Comparison of ENCODE assay signal across 21 cellular contexts in genomic region chr11:81888391-81888790, GRCh38.
"Had no signal": no experiment of that assay in that cellular context is flagged by ENCODE, and none has a peak within 500 bp of the region (broad histone marks: within the 10 kb centered on the region; RNA-seq: fewer than 3 reads in every experiment).

No MANE protein-coding gene starts in this region.

- H3K4me1 Mint-ChIP-seq: activated B cell treated with CpG ODN at 0.5 μM for 24 hours; activated T-helper 17 cell treated with anti-CD3 and anti-CD28 coated beads, Interleukin-2, amount 50 U/mL, for 72 hours; immature natural killer cell; memory B cell had no signal

- ATAC-seq: activated T-helper 17 cell treated with anti-CD3 and anti-CD28 coated beads, Interleukin-2, amount 50 U/mL, for 72 hours; body of pancreas; left ventricle myocardium superior had no signal

- H3K4me3 Mint-ChIP-seq: activated B cell treated with CpG ODN at 0.5 μM for 24 hours; activated CD4-positive, alpha-beta memory T cell treated with anti-CD3 and anti-CD28 coated beads, Interleukin-2, amount 10 ng/mL, durations not matched to agents 7 days and 5 days; activated naive CD8-positive, alpha-beta T cell treated with anti-CD3 and anti-CD28 coated beads for 36 hours; activated T-helper 17 cell treated with anti-CD3 and anti-CD28 coated beads, Interleukin-2, amount 50 U/mL, for 72 hours; immature natural killer cell; memory B cell; stimulated activated naive CD8-positive, alpha-beta T cell treated with anti-CD3 and anti-CD28 coated beads, Interleukin-15, Interleukin-2, amounts not matched to agents 100 ng/mL and 50 ng/mL, for 24 hours had no signal

- H3K9me3 Mint-ChIP-seq: activated T-helper 17 cell treated with anti-CD3 and anti-CD28 coated beads, Interleukin-2, amount 50 U/mL, for 72 hours had no signal

- DNase-seq: activated B cell treated with CpG ODN at 0.5 μM for 24 hours; activated CD4-positive, alpha-beta memory T cell treated with anti-CD3 and anti-CD28 coated beads, Interleukin-2, amount 10 ng/mL, durations not matched to agents 7 days and 5 days; activated CD4-positive, alpha-beta T cell treated with anti-CD3 and anti-CD28 coated beads for 4 hours; activated naive CD4-positive, alpha-beta T cell; activated naive CD8-positive, alpha-beta T cell treated with anti-CD3 and anti-CD28 coated beads for 36 hours; activated T-cell treated with anti-CD3 and anti-CD28 coated beads, Interleukin-2, amount 50 U/mL, for 1 hour; amygdala; body of pancreas; caudate nucleus; dorsolateral prefrontal cortex; erythroblast; immature natural killer cell; kidney glomerular epithelial cell; left ventricle myocardium superior; transverse colon; uterus had no signal

- H3K27ac Mint-ChIP-seq: activated B cell treated with CpG ODN at 0.5 μM for 24 hours; activated CD4-positive, alpha-beta memory T cell treated with anti-CD3 and anti-CD28 coated beads, Interleukin-2, amount 10 ng/mL, durations not matched to agents 7 days and 5 days; activated naive CD8-positive, alpha-beta T cell treated with anti-CD3 and anti-CD28 coated beads for 36 hours; activated T-helper 17 cell treated with anti-CD3 and anti-CD28 coated beads, Interleukin-2, amount 50 U/mL, for 72 hours; immature natural killer cell; memory B cell; progenitor cell of endocrine pancreas; stimulated activated naive CD8-positive, alpha-beta T cell treated with anti-CD3 and anti-CD28 coated beads, Interleukin-15, Interleukin-2, amounts not matched to agents 100 ng/mL and 50 ng/mL, for 24 hours had no signal

- H3K27me3 Mint-ChIP-seq: activated B cell treated with CpG ODN at 0.5 μM for 24 hours; activated CD4-positive, alpha-beta memory T cell treated with anti-CD3 and anti-CD28 coated beads, Interleukin-2, amount 10 ng/mL, durations not matched to agents 7 days and 5 days; activated naive CD8-positive, alpha-beta T cell treated with anti-CD3 and anti-CD28 coated beads for 36 hours; activated T-helper 17 cell treated with anti-CD3 and anti-CD28 coated beads, Interleukin-2, amount 50 U/mL, for 72 hours; memory B cell; progenitor cell of endocrine pancreas; stimulated activated naive CD8-positive, alpha-beta T cell treated with anti-CD3 and anti-CD28 coated beads, Interleukin-15, Interleukin-2, amounts not matched to agents 100 ng/mL and 50 ng/mL, for 24 hours had no signal

- H3K36me3 Mint-ChIP-seq: memory B cell had no signal

- H3K4me3 ChIP-seq: body of pancreas, dorsolateral prefrontal cortex, right atrium auricular region, transverse colon, uterus had no signal
